In genomic region chr1:1510912-1511532, GRCh38 we compare ENCODE assay signal across 8 cellular contexts. TPM values are rescaled to one million over a fixed set of nuclear protein-coding genes. Genes with fewer than 3 reads are reported as not detected.
A peak's percentile ranks its signal among the peaks of the same experiment; 100 is the strongest.
DNase-seq lines count a peak whose midpoint lies in the region; ATAC-seq and TF ChIP-seq lines count a peak whose summit lies in the region.

No MANE protein-coding gene starts in this region.

- peak overlapping the region; percentile 94 for H3K4me2 ChIP-seq in IMR-90 (ENCODE audit: low read depth, low read length)

- peak overlapping the region; percentile 100 for H2AFZ ChIP-seq in IMR-90 (replicated peaks; ENCODE audit: low read length, poor library complexity)

- peak overlapping the region; percentile 95 for H2AK9ac ChIP-seq in IMR-90 (replicated peaks; ENCODE audit: low read depth, low read length, poor library complexity)

- peak overlapping the region; percentile 82; the same call in 1 of the 2 replicates for H3K23ac ChIP-seq in IMR-90 (ENCODE audit: low read depth, low read length)

- H2BK20ac ChIP-seq in IMR-90 (ENCODE audit: low read depth, low read length) = no peak overlapping the region

- H3K4ac ChIP-seq in IMR-90 (ENCODE audit: low read depth, low read length) = peak overlapping the region; percentile 93

- DNase-seq in Caki2 (ENCODE audit: low read depth) = peak; percentile 35
- peak; percentile 2 for DNase-seq in IMR-90
- peak; percentile 48 for DNase-seq in SW480 (ENCODE audit: low spot score)
- no peak for DNase-seq in esophagus muscularis mucosa (ENCODE audit: extremely low spot score)
- no peak for DNase-seq in central memory CD4-positive, alpha-beta T cell

- H4K91ac ChIP-seq in IMR-90 (ENCODE audit: insufficient read depth, low read depth, low read length) = peak overlapping the region; percentile 92

- H3K4me1 ChIP-seq in IMR-90 (ENCODE audit: control insufficient read depth, insufficient read depth, low read length) (peaks cover 3% of the 10 kb centered on the region; the same call in 1 of the 2 replicates), esophagus muscularis mucosa (peaks cover 9 to 26% (median 20%) of the 10 kb centered on the region in 4 donors), neutrophil (ENCODE audit: control insufficient read depth in 1 of 2, insufficient read depth in 1 of 2, low read depth in 1 of 2, low read length in 1 of 2) (peaks cover 12 to 13% of the 10 kb centered on the region in 2 experiments)

- BruUV-seq in IMR-90 (replicated peaks; lab: Mats Ljungman, UMichigan) = no TSS peak

- H3K9me3 ChIP-seq in IMR-90 (ENCODE audit: control insufficient read depth, insufficient read depth, low read length) (no peaks in the 10 kb centered on the region), esophagus muscularis mucosa (no peaks in the 10 kb centered on the region), neutrophil (no peaks in the 10 kb centered on the region)

- WGBS in IMR-90 (ENCODE audit: extremely low coverage in 2 of 2, insufficient read length in 1 of 2), 2 experiments = no CpG with 5 or more reads among the region's 17 CpGs
- 23% methylated on average over 11 of the region's 17 CpGs for WGBS in esophagus muscularis mucosa

- no peak for TF ChIP-seq RAD21 in IMR-90 (IDR thresholded peaks at IDR 0.05; ENCODE audit: low read length)

- CTCF ChIA-PET in IMR-90 (lab: Yijun Ruan, JAX) = no interaction called here

- peak overlapping the region; percentile 84 for H3K14ac ChIP-seq in IMR-90 (replicated peaks; ENCODE audit: low read depth, low read length)

- dilution Hi-C loops in IMR-90 (cut with HindIII; ENCODE audit: low sequenced_read_pairs, unreplicated experiment) = no loop called here

- no peak for ATAC-seq in IMR-90 (ENCODE audit: low read depth)
- ATAC-seq in GM18502 (IDR thresholded peaks at IDR 0.05; ENCODE audit: poor library complexity, unreplicated experiment) = no peak
- ATAC-seq in GM21825 (IDR thresholded peaks at IDR 0.05; ENCODE audit: unreplicated experiment) = no peak

- H2BK120ac ChIP-seq in IMR-90 (ENCODE audit: low read depth, low read length) = no peak overlapping the region

- no peak for TF ChIP-seq EP300 in esophagus muscularis mucosa (IDR thresholded peaks at IDR 0.05)

- H2BK15ac ChIP-seq in IMR-90 (ENCODE audit: low read depth, low read length) = no peak overlapping the region

- peak overlapping the region; percentile 96 for H3K27ac ChIP-seq in IMR-90 (ENCODE audit: insufficient read depth, low read length)
- H3K27ac ChIP-seq in esophagus muscularis mucosa (replicated peaks in 1 of 4) = peak overlapping the region; percentile 93 to 96 (median 94)
- peak overlapping the region; percentile 78 for H3K27ac ChIP-seq in neutrophil

- H3K18ac ChIP-seq in IMR-90 (ENCODE audit: low read depth, low read length) = no peak overlapping the region

- POLR2A ChIA-PET in IMR-90 (lab: Charles Lee; ENCODE audit: unreplicated experiment) = no interaction called here

- H3K27me3 ChIP-seq in IMR-90 (ENCODE audit: control insufficient read depth, insufficient read depth, low read length) = no peaks in the 10 kb centered on the region
- H3K27me3 ChIP-seq in esophagus muscularis mucosa = no peaks in the 10 kb centered on the region
- no peaks in the 10 kb centered on the region for H3K27me3 ChIP-seq in neutrophil

- H3K9me1 ChIP-seq in IMR-90 (ENCODE audit: insufficient read depth, low read length) = 0 out of 2 replicates have a peak, but pooled peaks cover 4% of the 10 kb centered on the region

- H3K79me1 ChIP-seq in IMR-90 (ENCODE audit: low read depth in 1 of 2, low read length in 2 of 2) = peaks cover 10 to 20% of the 10 kb centered on the region in 2 experiments

- peak overlapping the region; percentile 95 for H2BK5ac ChIP-seq in IMR-90 (ENCODE audit: low read depth, low read length, poor library complexity, severe bottlenecking)

- TF ChIP-seq POLR2A in IMR-90 (IDR thresholded peaks at IDR 0.05; ENCODE audit: low read depth, low read length) = no peak
- TF ChIP-seq POLR2A in esophagus muscularis mucosa (IDR thresholded peaks at IDR 0.05; ENCODE audit: low read depth) = no peak

- 0 out of 2 replicates have a peak, but pooled peaks cover 4% of the 10 kb centered on the region for H4K20me1 ChIP-seq in IMR-90 (ENCODE audit: insufficient read depth, low read length)

- H2AK5ac ChIP-seq in IMR-90 (ENCODE audit: low read depth, low read length) = peak overlapping the region; percentile 95

- intact Hi-C loops in IMR-90 (cut with micrococcal nuclease) = no loop called here
- intact Hi-C loops in esophagus muscularis mucosa (cut with DNase I) = no loop called here

- H3K36me3 ChIP-seq in IMR-90 (ENCODE audit: control insufficient read depth, insufficient read depth, low read length) = peaks cover 4% of the 10 kb centered on the region
- H3K36me3 ChIP-seq in esophagus muscularis mucosa = peaks cover 0 to 10% (median 4%) of the 10 kb centered on the region in 4 donors
- H3K36me3 ChIP-seq in neutrophil = no peaks in the 10 kb centered on the region

- in situ Hi-C loops in Caki2 (cut with HindIII; ENCODE audit: low pct_unique_long_range_greater_than_20kb, low sequenced_read_pairs) = no loop called here
- in situ Hi-C loops in IMR-90 (cut with MboI; ENCODE audit: low sequenced_read_pairs) = no loop called here

- H3K56ac ChIP-seq in IMR-90 (ENCODE audit: extremely low read depth, insufficient read depth, low read length) = peak overlapping the region; percentile 80; the same call in 1 of the 2 replicates

- peak overlapping the region; percentile 95 for H4K5ac ChIP-seq in IMR-90 (ENCODE audit: low read depth, low read length)

- H3K4me3 ChIP-seq in IMR-90 (ENCODE audit: insufficient read depth, low read depth, low read length) = peak overlapping the region; percentile 89
- H3K4me3 ChIP-seq in esophagus muscularis mucosa = peak overlapping the region; percentile 73 to 88 (median 80)
- H3K4me3 ChIP-seq in neutrophil (ENCODE audit: low read depth in 1 of 2, low read length in 1 of 2) = peak overlapping the region; percentile 75 to 90

- H4K8ac ChIP-seq in IMR-90 (ENCODE audit: low read depth in 2 of 2, low read length in 2 of 2) = peak overlapping the region; percentile 78 to 97

- H3K9ac ChIP-seq in IMR-90 (ENCODE audit: low read depth, low read length) = peak overlapping the region; percentile 91

- no peak for TF ChIP-seq CTCF in IMR-90 (conservative IDR thresholded peaks at IDR 0.05; ENCODE audit: low read depth, low read length)
- TF ChIP-seq CTCF in esophagus muscularis mucosa (IDR thresholded peaks at IDR 0.05) = no peak
- no peak for TF ChIP-seq CTCF in neutrophil (IDR thresholded peaks at IDR 0.05)

TF ChIP-seq in IMR-90, 13 proteins besides CTCF, POLR2A, EP300 and RAD21 (continues in another document):
- TF ChIP-seq SMC3 (IDR thresholded peaks at IDR 0.05; ENCODE audit: low read depth, low read length) (no peak), FOS (IDR thresholded peaks at IDR 0.05; ENCODE audit: low read depth, low read length) (no peak), RFX5 (IDR thresholded peaks at IDR 0.05; ENCODE audit: low read depth, low read length) (no peak), CHD1 (IDR thresholded peaks at IDR 0.05; ENCODE audit: low read depth, low read length) (no peak), NFE2L2 (IDR thresholded peaks at IDR 0.05; ENCODE audit: low read depth, low read length) (no peak), MXI1 (IDR thresholded peaks at IDR 0.05; ENCODE audit: borderline replicate concordance, low read depth, low read length) (no peak), CEBPB (IDR thresholded peaks at IDR 0.05; ENCODE audit: low read depth, low read length) (no peak), MAZ (IDR thresholded peaks at IDR 0.05; ENCODE audit: borderline replicate concordance, low read depth, low read length) (no peak), MAFK (IDR thresholded peaks at IDR 0.05; ENCODE audit: low read depth, low read length) (no peak), BHLHE40 (IDR thresholded peaks at IDR 0.05; ENCODE audit: low read depth, low read length) (no peak), RCOR1 (IDR thresholded peaks at IDR 0.05; ENCODE audit: insufficient replicate concordance, low read length) (no peak)
- TF ChIP-seq, protein P1, sequence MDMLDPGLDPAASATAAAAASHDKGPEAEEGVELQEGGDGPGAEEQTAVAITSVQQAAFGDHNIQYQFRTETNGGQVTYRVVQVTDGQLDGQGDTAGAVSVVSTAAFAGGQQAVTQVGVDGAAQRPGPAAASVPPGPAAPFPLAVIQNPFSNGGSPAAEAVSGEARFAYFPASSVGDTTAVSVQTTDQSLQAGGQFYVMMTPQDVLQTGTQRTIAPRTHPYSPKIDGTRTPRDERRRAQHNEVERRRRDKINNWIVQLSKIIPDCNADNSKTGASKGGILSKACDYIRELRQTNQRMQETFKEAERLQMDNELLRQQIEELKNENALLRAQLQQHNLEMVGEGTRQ (IDR thresholded peaks at IDR 0.05; ENCODE audit: low read depth, low read length) = no peak

RNA-seq across cellular contexts. Expression of gene ATAD3A, which starts 0.9 kb away (rescaled TPM):
- 78.9 and 82.4 TPM in 2 replicates for total RNA-seq in Caki2 (2014; rRNA removed; shearing (Covaris generic); ENCODE audit: low replicate concordance)
- 26.1 and 27.2 TPM in 2 replicates for total RNA-seq in IMR-90 (2012; rRNA removed)
- polyA plus RNA-seq in IMR-90 (2012; rRNA removed) = 33.9 and 34.0 TPM in 2 replicates
- 27.7 and 39.5 TPM in 2 replicates for polyA plus RNA-seq in IMR-90 (2012; cell fraction: cytosol; rRNA removed)
- polyA plus RNA-seq in IMR-90 (2012; cell fraction: nucleus; rRNA removed; ENCODE audit: low replicate concordance) = 60.3 and 125 TPM in 2 replicates
- total RNA-seq in esophagus muscularis mucosa = 10 to 100 TPM; 18.3 to 29.3 (median 25.2) TPM

RNA-seq across cellular contexts. Expression of gene TMEM240, which starts 29.4 kb away (rescaled TPM):
- not detected in 2 replicates for total RNA-seq in Caki2 (2014; rRNA removed; shearing (Covaris generic); ENCODE audit: low replicate concordance)
- total RNA-seq in IMR-90 (2012; rRNA removed) = 1.1 and 1.6 TPM in 2 replicates
- polyA plus RNA-seq in IMR-90 (2012; rRNA removed) = 7.6 and 10.2 TPM in 2 replicates
- 13.4 and 14.3 TPM in 2 replicates for polyA plus RNA-seq in IMR-90 (2012; cell fraction: cytosol; rRNA removed)
- polyA plus RNA-seq in IMR-90 (2012; cell fraction: nucleus; rRNA removed; ENCODE audit: low replicate concordance) = 13.3 and 31.6 TPM in 2 replicates
- 10 to 100 TPM in 2 of 4 donors, 1 to 10 TPM in 2; 8.7 to 22.1 (median 13.9) TPM for total RNA-seq in esophagus muscularis mucosa

RNA-seq across cellular contexts. Expression of gene ATAD3B, which starts 39.5 kb away (rescaled TPM):
- 22.3 and 40.7 TPM in 2 replicates for total RNA-seq in Caki2 (2014; rRNA removed; shearing (Covaris generic); ENCODE audit: low replicate concordance)
- total RNA-seq in IMR-90 (2012; rRNA removed) = 13.8 and 28.6 TPM in 2 replicates
- polyA plus RNA-seq in IMR-90 (2012; rRNA removed) = 29.0 and 38.7 TPM in 2 replicates
- polyA plus RNA-seq in IMR-90 (2012; cell fraction: cytosol; rRNA removed) = 20.6 and 25.1 TPM in 2 replicates
- polyA plus RNA-seq in IMR-90 (2012; cell fraction: nucleus; rRNA removed; ENCODE audit: low replicate concordance) = 198 and 272 TPM in 2 replicates
- total RNA-seq in esophagus muscularis mucosa = 10 to 100 TPM in 2 of 4 donors, 1 to 10 TPM in 2; 9.7 to 14.9 (median 10.0) TPM

Comparison
In these comparisons a context has a peak if more than half of its experiments do, and no peak if none do; other contexts are left out.
1. DNase-seq: peak in Caki2 (single experiment), IMR-90 (single experiment) and SW480 (single experiment); none in esophagus muscularis mucosa (single experiment) and central memory CD4-positive, alpha-beta T cell (single experiment).
2. Peak in every context shown above with its lines, with median percentiles within 50 percentile points of each other: H3K27ac ChIP-seq and H3K4me3 ChIP-seq.